ENCODE assay signal across 15 cellular contexts in the genomic region with DNA sequence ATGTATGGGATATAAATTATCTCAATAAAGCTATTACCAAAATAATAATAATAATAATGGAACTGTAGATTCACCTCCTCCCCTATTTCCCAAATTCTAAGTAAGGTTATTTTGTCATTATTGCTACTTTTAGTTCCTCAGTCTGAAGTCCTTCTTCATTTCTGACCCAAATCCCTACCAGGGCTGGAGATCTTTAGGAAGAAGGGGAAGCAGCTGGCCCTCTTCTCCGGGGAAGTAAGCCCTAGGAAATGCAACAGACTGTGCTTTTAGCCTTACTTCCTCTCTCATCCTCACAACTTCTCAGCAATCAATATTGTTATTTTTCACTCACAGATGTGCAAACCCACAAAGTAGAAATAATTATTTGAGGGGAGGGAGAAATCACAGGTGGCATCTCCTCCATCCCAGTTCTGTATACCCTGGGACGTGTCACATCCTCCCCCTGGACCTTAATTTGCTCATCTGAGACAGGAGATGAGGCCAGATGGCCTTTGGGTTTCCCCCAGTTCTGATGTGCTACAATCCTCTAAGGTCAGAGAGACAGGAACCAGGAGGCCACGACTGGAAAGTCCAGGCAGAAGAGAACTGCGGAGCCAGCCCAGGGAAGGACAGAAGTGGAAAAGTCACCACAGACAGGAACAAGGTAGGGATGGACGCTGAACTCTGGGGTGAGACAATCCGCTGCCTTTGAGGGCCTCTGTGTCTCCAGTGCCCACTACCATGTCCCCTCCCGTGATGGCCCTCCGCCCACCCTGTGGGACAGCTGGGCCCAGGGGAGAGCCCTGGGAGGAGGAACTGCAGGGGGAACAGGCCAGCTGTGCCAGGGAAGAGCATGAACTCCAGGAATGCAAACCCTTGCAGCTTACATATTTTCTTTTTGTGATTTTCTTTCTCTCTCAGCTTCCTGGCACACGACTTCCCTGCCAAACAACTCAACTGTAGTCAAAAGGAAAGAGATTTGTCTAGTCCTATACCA. TPM values are rescaled to one million over a fixed set of nuclear protein-coding genes. Genes with fewer than 3 reads are reported as not detected.
DNase-seq lines count a peak whose midpoint lies in the region; ATAC-seq, FAIRE-seq and TF ChIP-seq lines count a peak whose summit lies in the region.
"Had no signal": no experiment of that assay in that cellular context is flagged by ENCODE, and none has a peak within 500 bp of the region (broad histone marks: within the 10 kb centered on the region; RNA-seq: fewer than 3 reads in every experiment).

No MANE protein-coding gene starts in this region.

- no peaks in the 10 kb centered on the region for H4K20me1 ChIP-seq in OCI-LY7 (ENCODE audit: insufficient read depth, low read length)

- H3K4me1 ChIP-seq in OCI-LY7 (ENCODE audit: insufficient read depth, low read length, poor library complexity, severe bottlenecking) (peaks cover 48% of the 10 kb centered on the region), heart left ventricle (peaks cover 0 to 62% (median 15%) of the 10 kb centered on the region in 12 donors), pancreas (peaks cover 0 to 10% (median 0%) of the 10 kb centered on the region in 3 donors)
- peaks cover 0 to 4% of the 10 kb centered on the region in 2 donors for H3K4me1 ChIP-seq in naive thymus-derived CD4-positive, alpha-beta T cell (ENCODE audit: control insufficient read depth in 2 of 2, insufficient read depth in 2 of 2, low read length in 2 of 2)

- H2AFZ ChIP-seq in OCI-LY7 (ENCODE audit: low read length), result peak overlapping the region; percentile 28; the same call in 1 of the 2 replicates

- H3K4me3 Mint-ChIP-seq in naive thymus-derived CD4-positive, alpha-beta T cell, result no peak overlapping the region
- H3K4me3 Mint-ChIP-seq: naive thymus-derived CD8-positive, alpha-beta T cell; T-helper 1 cell treated with Interleukin-12 subunit alpha and Interleukin-12 subunit beta and Interleukin-4 antibody, amounts not matched to agents 30 μg/mL and 1 μg/mL, for 36 hours had no signal

- H3K4me3 ChIP-seq in OCI-LY7 (ENCODE audit: low read depth, low read length, poor library complexity, severe bottlenecking) (no peak overlapping the region), heart left ventricle (no peak overlapping the region), pancreas (no peak overlapping the region)
- no peak overlapping the region for H3K4me3 ChIP-seq in naive thymus-derived CD4-positive, alpha-beta T cell (ENCODE audit: low read length)

- peak overlapping the region in 2 of 9 donors; percentile 14 to 72 for H3K27ac Mint-ChIP-seq in naive thymus-derived CD4-positive, alpha-beta T cell
- H3K27ac Mint-ChIP-seq: T-helper 1 cell treated with Interleukin-12 subunit alpha and Interleukin-12 subunit beta and Interleukin-4 antibody, amounts not matched to agents 30 μg/mL and 1 μg/mL, for 36 hours had no signal

- peak overlapping the region; percentile 47 for H3K4me2 ChIP-seq in OCI-LY7 (ENCODE audit: low read length)

- CTCF ChIA-PET in OCI-LY7 (lab: Charles Lee; ENCODE audit: unreplicated experiment), result interaction anchor here (1.0 kb wide), 1 partner anchor 9 kb away, joined by 3 read pairs; no protein-coding TSS in a partner anchor
- CTCF ChIA-PET in naive thymus-derived CD4-positive, alpha-beta T cell (lab: Charles Lee), result interaction anchor here (1.1 kb wide), 1 partner anchor 19 kb away, joined by 3 read pairs; no protein-coding TSS in a partner anchor

- H3K79me2 ChIP-seq in OCI-LY7 (ENCODE audit: insufficient read depth, low read depth, low read length), result no peaks in the 10 kb centered on the region

- DNase-seq in Ammon's horn (ENCODE audit: low spot score) (peak; percentile 57), OCI-LY7 (ENCODE audit: low spot score) (peak; percentile 35), heart left ventricle (no peak), pancreas (no peak), NCI-H146 (lab: John Stamatoyannopoulos, UW) (no peak), T-helper 9 cell (no peak), NCI-H2029 (lab: John Stamatoyannopoulos, UW) (no peak)
- DNase-seq in naive thymus-derived CD4-positive, alpha-beta T cell, result no peak
- DNase-seq: activated CD4-positive, alpha-beta T cell treated with anti-CD3 and anti-CD28 coated beads, Interleukin-2, amount 50 U/mL, for 1 hour; caudate nucleus; DMS79 treated with DMSO at 0.1 percent for 48 hours; naive thymus-derived CD8-positive, alpha-beta T cell; NCI-H1694 treated with DMSO at 0.1 percent for 48 hours; stimulated activated CD4-positive, alpha-beta T cell treated with anti-CD3 and anti-CD28 coated beads, Interleukin-12 subunit alpha, Interleukin-12 subunit beta, amount 100 ng/mL, for 4 hours had no signal

- WGBS in heart left ventricle, 4 donors, result 50 to 55% (median 53%) methylated on average over 9 of the region's 9 CpGs
- WGBS in pancreas, 2 donors, result 69 to 74% methylated on average over 9 of the region's 9 CpGs

- peak in 2 of 4 donors; percentile 37 to 44 for ATAC-seq in heart left ventricle
- ATAC-seq in pancreas, result peak in 2 of 4 donors; percentile 9 to 17
- ATAC-seq in naive thymus-derived CD4-positive, alpha-beta T cell, result no peak
- ATAC-seq: naive thymus-derived CD8-positive, alpha-beta T cell had no signal

- no peaks in the 10 kb centered on the region for H3K9me2 ChIP-seq in OCI-LY7 (ENCODE audit: insufficient read depth, low read length)

- no peaks in the 10 kb centered on the region for H3K36me3 Mint-ChIP-seq in naive thymus-derived CD4-positive, alpha-beta T cell
- H3K36me3 Mint-ChIP-seq: naive thymus-derived CD8-positive, alpha-beta T cell had no signal

- no peaks in the 10 kb centered on the region for H3K9me3 Mint-ChIP-seq in naive thymus-derived CD4-positive, alpha-beta T cell
- H3K9me3 Mint-ChIP-seq: naive thymus-derived CD8-positive, alpha-beta T cell; T-helper 1 cell treated with Interleukin-12 subunit alpha and Interleukin-12 subunit beta and Interleukin-4 antibody, amounts not matched to agents 30 μg/mL and 1 μg/mL, for 36 hours had no signal

- FAIRE-seq in pancreas (lab: Jason Lieb, UNC), result peak; percentile 5

- no TSS peak for BruUV-seq in OCI-LY7 (replicated peaks; lab: Mats Ljungman, UMichigan)

- H3K9me3 ChIP-seq in OCI-LY7 (ENCODE audit: low read length) (no peaks in the 10 kb centered on the region), heart left ventricle (no peaks in the 10 kb centered on the region), pancreas (no peaks in the 10 kb centered on the region)
- no peaks in the 10 kb centered on the region for H3K9me3 ChIP-seq in naive thymus-derived CD4-positive, alpha-beta T cell (ENCODE audit: control insufficient read depth in 2 of 3, low read length in 3 of 3)

- peaks cover 6 to 22% (median 13%) of the 10 kb centered on the region in 7 donors for H3K4me1 Mint-ChIP-seq in naive thymus-derived CD4-positive, alpha-beta T cell

- no peaks in the 10 kb centered on the region for H3K36me3 ChIP-seq in OCI-LY7 (ENCODE audit: insufficient read depth, low read length)
- H3K36me3 ChIP-seq in heart left ventricle, result no peaks in the 10 kb centered on the region
- H3K36me3 ChIP-seq in pancreas, result peaks cover 0 to 19% (median 0%) of the 10 kb centered on the region in 3 donors
- H3K36me3 ChIP-seq in naive thymus-derived CD4-positive, alpha-beta T cell (ENCODE audit: control insufficient read depth in 2 of 3, insufficient read depth in 3 of 3, low read length in 3 of 3), result no peaks in the 10 kb centered on the region

- TF ChIP-seq CTCF in OCI-LY7 (conservative IDR thresholded peaks at IDR 0.05; ENCODE audit: low read length) (no peak), heart left ventricle (IDR thresholded peaks at IDR 0.05) (no peak), pancreas (IDR thresholded peaks at IDR 0.05) (no peak)

- POLR2A ChIA-PET in OCI-LY7 (lab: Charles Lee), result interaction anchor here (1.0 kb wide), 2 partner anchors 10 to 11 kb away, joined by 4 read pairs; partner anchors contain the start of gene TNFRSF1A
- POLR2A ChIA-PET in naive thymus-derived CD4-positive, alpha-beta T cell (lab: Charles Lee), result interaction anchor here (0.7 to 1.5 kb wide), 5 partner anchors 8 to 99 kb away, joined by 3 to 7 read pairs (median 5); partner anchors contain the start of gene TAPBPL

- H3K27ac ChIP-seq in OCI-LY7 (ENCODE audit: low read depth, low read length, poor library complexity, severe bottlenecking) (peak overlapping the region; percentile 26), heart left ventricle (peak overlapping the region in 10 of 12 donors; percentile 2 to 90 (median 32)), pancreas (no peak overlapping the region)
- no peak overlapping the region for H3K27ac ChIP-seq in naive thymus-derived CD4-positive, alpha-beta T cell (ENCODE audit: low read depth, low read length)

- intact Hi-C loops in OCI-LY7 (cut with micrococcal nuclease; ENCODE audit: unreplicated experiment), result no loop called here
- intact Hi-C loops in heart left ventricle (cut with DNase I), result no loop called here
- intact Hi-C loops in pancreas (cut with DNase I), result no loop called here
- intact Hi-C loops in naive thymus-derived CD4-positive, alpha-beta T cell (cut with micrococcal nuclease), result no loop called here

- peaks cover 0 to 13% (median 0%) of the 10 kb centered on the region in 5 donors for H3K27me3 Mint-ChIP-seq in naive thymus-derived CD4-positive, alpha-beta T cell

- TF ChIP-seq POLR2A in heart left ventricle (IDR thresholded peaks at IDR 0.05), result no peak

- H3K27me3 ChIP-seq in heart left ventricle, result no peaks in the 10 kb centered on the region
- H3K27me3 ChIP-seq in pancreas, result no peaks in the 10 kb centered on the region
- no peaks in the 10 kb centered on the region for H3K27me3 ChIP-seq in naive thymus-derived CD4-positive, alpha-beta T cell (ENCODE audit: control insufficient read depth in 2 of 2, insufficient read depth in 2 of 2, low read length in 2 of 2)

RNA-seq across cellular contexts. Expression of gene TNFRSF1A, which starts 10.6 kb away (rescaled TPM):
- total RNA-seq in OCI-LY7 (2014; rRNA removed; shearing (Covaris generic)), result 23.4 and 37.3 TPM in 2 replicates
- 50.9 and 55.7 TPM in 2 replicates for total RNA-seq in OCI-LY7 (2022)
- 100 to 1,000 TPM in 2 of 9 donors, 10 to 100 TPM in 7; 37.2 to 141 (median 54.2) TPM for total RNA-seq in heart left ventricle
- 10 to 100 TPM; 23.7 to 91.8 TPM for polyA plus RNA-seq in heart left ventricle
- total RNA-seq in pancreas, result 10 to 100 TPM; 23.5 to 68.1 (median 36.6) TPM
- 10 to 100 TPM; 34.2 to 43.6 TPM for polyA plus RNA-seq in pancreas
- total RNA-seq in naive thymus-derived CD4-positive, alpha-beta T cell, result 10 to 100 TPM; 40.9 to 99.4 (median 67.3) TPM
- polyA plus RNA-seq in naive thymus-derived CD4-positive, alpha-beta T cell, result 10 to 100 TPM; 24.1 to 46.3 TPM

RNA-seq across cellular contexts. Expression of gene SCNN1A, which starts 22.9 kb away (rescaled TPM):
- 0.35 and 0.51 TPM in 2 replicates for total RNA-seq in OCI-LY7 (2014; rRNA removed; shearing (Covaris generic))
- 1.0 and 1.3 TPM in 2 replicates for total RNA-seq in OCI-LY7 (2022)
- total RNA-seq in heart left ventricle, result 1 to 10 TPM in 1 of 9 donors, under 1 TPM in 4, not detected in 4; 0.35 to 3.9 (median 0.55) TPM
- polyA plus RNA-seq in heart left ventricle, result under 1 TPM; 0.11 to 0.15 TPM
- total RNA-seq in pancreas, result 10 to 100 TPM; 21.0 to 56.3 (median 37.8) TPM
- 10 to 100 TPM; 42.7 to 87.8 TPM for polyA plus RNA-seq in pancreas
- total RNA-seq in naive thymus-derived CD4-positive, alpha-beta T cell, result 1 to 10 TPM in 4 of 5 experiments, under 1 TPM in 1; 0.22 to 5.3 (median 3.6) TPM
- polyA plus RNA-seq in naive thymus-derived CD4-positive, alpha-beta T cell, result 1 to 10 TPM in 1 of 2 donors, under 1 TPM in 1; 0.84 to 1.2 TPM

RNA-seq across cellular contexts. Expression of gene LTBR, which starts 31.5 kb away (rescaled TPM):
- not detected in 2 replicates for total RNA-seq in OCI-LY7 (2014; rRNA removed; shearing (Covaris generic))
- total RNA-seq in OCI-LY7 (2022), result not detected in 2 replicates
- total RNA-seq in heart left ventricle, result 10 to 100 TPM; 16.0 to 83.4 (median 26.2) TPM
- polyA plus RNA-seq in heart left ventricle, result 10 to 100 TPM; 22.8 to 41.8 TPM
- 10 to 100 TPM; 50.0 to 75.2 (median 61.3) TPM for total RNA-seq in pancreas
- polyA plus RNA-seq in pancreas, result 10 to 100 TPM; 74.2 to 82.1 TPM
- total RNA-seq in naive thymus-derived CD4-positive, alpha-beta T cell, result 10 to 100 TPM in 1 of 5 experiments, 1 to 10 TPM in 3, under 1 TPM in 1; 0.34 to 25.2 (median 2.2) TPM
- not detected for polyA plus RNA-seq in naive thymus-derived CD4-positive, alpha-beta T cell

RNA-seq across cellular contexts. Expression of gene PLEKHG6, which starts 42.0 kb away (rescaled TPM):
- total RNA-seq in OCI-LY7 (2014; rRNA removed; shearing (Covaris generic)), result not detected in 2 replicates
- total RNA-seq in OCI-LY7 (2022), result not detected in 2 replicates
- 1 to 10 TPM in 1 of 9 donors, under 1 TPM in 2, not detected in 6; 0.16 to 2.8 (median 0.43) TPM for total RNA-seq in heart left ventricle
- under 1 TPM; 0.11 to 0.33 TPM for polyA plus RNA-seq in heart left ventricle
- 10 to 100 TPM in 1 of 6 donors, 1 to 10 TPM in 5; 5.2 to 13.1 (median 7.2) TPM for total RNA-seq in pancreas
- polyA plus RNA-seq in pancreas, result 10 to 100 TPM; 15.7 to 23.5 TPM
- total RNA-seq in naive thymus-derived CD4-positive, alpha-beta T cell, result not detected
- polyA plus RNA-seq in naive thymus-derived CD4-positive, alpha-beta T cell, result 1 to 10 TPM in 1 of 2 donors, under 1 TPM in 1; 0.15 to 1.3 TPM
- total RNA-seq: naive thymus-derived CD8-positive, alpha-beta T cell had no signal

Comparison
In these comparisons a context has a peak if more than half of its experiments do, and no peak if none do; other contexts are left out.
1. DNase-seq: peak in Ammon's horn (single experiment) and OCI-LY7 (single experiment); none in heart left ventricle (0 of 5), pancreas (0 of 6), naive thymus-derived CD4-positive, alpha-beta T cell (0 of 9), NCI-H146 (single experiment), T-helper 9 cell (single experiment) and NCI-H2029 (single experiment).
2. H3K27ac ChIP-seq: peak in OCI-LY7 (single experiment) and heart left ventricle (10 of 12); none in pancreas (0 of 4) and naive thymus-derived CD4-positive, alpha-beta T cell (single experiment).